In genomic region chr6:159062564-159062945, GRCh38 we compare ENCODE assay signal across 10 cellular contexts. TPM values are rescaled to one million over a fixed set of nuclear protein-coding genes. Genes with fewer than 3 reads are reported as not detected.
DNase-seq lines count a peak whose midpoint lies in the region; ATAC-seq and TF ChIP-seq lines count a peak whose summit lies in the region.
"Had no signal": no experiment of that assay in that cellular context is flagged by ENCODE, and none has a peak within 500 bp of the region (broad histone marks: within the 10 kb centered on the region; RNA-seq: fewer than 3 reads in every experiment).

No MANE protein-coding gene starts in this region.

- ATAC-seq in GM19395 (IDR thresholded peaks at IDR 0.05; ENCODE audit: unreplicated experiment) (peak; percentile 73), HG02970 (IDR thresholded peaks at IDR 0.05; ENCODE audit: low FRiP score, unreplicated experiment) (no peak)
- ATAC-seq in activated naive CD8-positive, alpha-beta T cell treated with anti-CD3 and anti-CD28 coated beads, Interleukin-2, amount 10 ng/mL, durations not matched to agents 7 days and 5 days (ENCODE audit: low read depth): peak; percentile 92

- peak overlapping the region; percentile 75 for H3K4me3 Mint-ChIP-seq in activated naive CD8-positive, alpha-beta T cell treated with anti-CD3 and anti-CD28 coated beads, Interleukin-2, amount 10 ng/mL, durations not matched to agents 7 days and 5 days
- H3K4me3 Mint-ChIP-seq in chondrocyte (ENCODE audit: unreplicated experiment): no peak overlapping the region

- H3K27ac Mint-ChIP-seq in activated naive CD8-positive, alpha-beta T cell treated with anti-CD3 and anti-CD28 coated beads, Interleukin-2, amount 10 ng/mL, durations not matched to agents 7 days and 5 days: peak overlapping the region; percentile 96
- H3K27ac Mint-ChIP-seq in chondrocyte (ENCODE audit: unreplicated experiment): no peak overlapping the region

- H3K36me3 Mint-ChIP-seq in activated naive CD8-positive, alpha-beta T cell treated with anti-CD3 and anti-CD28 coated beads, Interleukin-2, amount 10 ng/mL, durations not matched to agents 7 days and 5 days: peaks cover 13% of the 10 kb centered on the region
- H3K36me3 Mint-ChIP-seq in chondrocyte (ENCODE audit: low read depth): no peaks in the 10 kb centered on the region

- TF ChIP-seq POLR2A in NB4 (IDR thresholded peaks at IDR 0.05; ENCODE audit: extremely low read depth, insufficient read length): no peak

- no peak overlapping the region for H3K4me3 ChIP-seq in NB4 (ENCODE audit: low read depth, low read length)
- H3K4me3 ChIP-seq: tibial nerve had no signal

- TF ChIP-seq CTCF in NB4 (IDR thresholded peaks at IDR 0.05; ENCODE audit: low read depth, low read length) (no peak), chondrocyte (IDR thresholded peaks at IDR 0.05) (no peak)

- H3K9me3 Mint-ChIP-seq in activated naive CD8-positive, alpha-beta T cell treated with anti-CD3 and anti-CD28 coated beads, Interleukin-2, amount 10 ng/mL, durations not matched to agents 7 days and 5 days: no peaks in the 10 kb centered on the region
- H3K9me3 Mint-ChIP-seq in chondrocyte (ENCODE audit: low read depth): no peaks in the 10 kb centered on the region

- peaks cover 69% of the 10 kb centered on the region for H3K4me1 Mint-ChIP-seq in activated naive CD8-positive, alpha-beta T cell treated with anti-CD3 and anti-CD28 coated beads, Interleukin-2, amount 10 ng/mL, durations not matched to agents 7 days and 5 days
- H3K4me1 Mint-ChIP-seq in chondrocyte (ENCODE audit: low read depth): no peaks in the 10 kb centered on the region

- no peaks in the 10 kb centered on the region for H3K27me3 Mint-ChIP-seq in activated naive CD8-positive, alpha-beta T cell treated with anti-CD3 and anti-CD28 coated beads, Interleukin-2, amount 10 ng/mL, durations not matched to agents 7 days and 5 days
- peaks cover 49% of the 10 kb centered on the region for H3K27me3 Mint-ChIP-seq in chondrocyte (ENCODE audit: low read depth)

- POLR2A ChIA-PET in activated naive CD8-positive, alpha-beta T cell treated with anti-CD3 and anti-CD28 coated beads, Interleukin-2, amount 10 ng/mL, durations not matched to agents 7 days and 5 days (lab: Charles Lee): interaction anchor here (0.7 to 16.6 kb wide), 11 partner anchors 9 to 192 kb away, joined by 3 to 312 read pairs (median 21); partner anchors contain the start of gene TAGAP

- peak; percentile 68 to 71 for DNase-seq in AML-193 (lab: John Stamatoyannopoulos, UW)
- DNase-seq in NB4 (ENCODE audit: low read depth): peak; percentile 72
- no peak for DNase-seq in activated naive CD8-positive, alpha-beta T cell treated with anti-CD3 and anti-CD28 coated beads, Interleukin-2, amount 10 ng/mL, durations not matched to agents 7 days and 5 days
- DNase-seq in cortex of kidney (lab: John Stamatoyannopoulos, UW): no peak
- no peak for DNase-seq in chondrocyte (ENCODE audit: low spot score)
- no peak for DNase-seq in AG08395 (ENCODE audit: low spot score)
- DNase-seq: Calu3 had no signal

RNA-seq across cellular contexts. Expression of gene TAGAP, which starts 17.8 kb away (rescaled TPM):
- total RNA-seq in activated naive CD8-positive, alpha-beta T cell treated with anti-CD3 and anti-CD28 coated beads, Interleukin-2, amount 10 ng/mL, durations not matched to agents 7 days and 5 days: 100 to 1,000 TPM; 106 to 112 TPM
- not detected in 3 replicates for total RNA-seq in chondrocyte

Comparison
In these comparisons a context has a peak if more than half of its experiments do, and no peak if none do; other contexts are left out.
1. DNase-seq: peak in AML-193 (2 of 2) and NB4 (single experiment); none in activated naive CD8-positive, alpha-beta T cell treated with anti-CD3 and anti-CD28 coated beads, Interleukin-2, amount 10 ng/mL, durations not matched to agents 7 days and 5 days (single experiment), cortex of kidney (single experiment), chondrocyte (single experiment) and AG08395 (single experiment).
2. RNA of gene TAGAP, which starts 17.8 kb away (total RNA-seq): 106 to 112 TPM in activated naive CD8-positive, alpha-beta T cell treated with anti-CD3 and anti-CD28 coated beads, Interleukin-2, amount 10 ng/mL, durations not matched to agents 7 days and 5 days; not detected in chondrocyte; every median in the first group is over 10 times any median in the second.